ENCODE assay signal across 12 cellular contexts in genomic region chr15:92288755-92289154, GRCh38.
A peak's percentile ranks its signal among the peaks of the same experiment; 100 is the strongest.
DNase-seq lines count a peak whose midpoint lies in the region; ATAC-seq lines count a peak whose summit lies in the region.
"Had no signal": no experiment of that assay in that cellular context is flagged by ENCODE, and none has a peak within 500 bp of the region (broad histone marks: within the 10 kb centered on the region; RNA-seq: fewer than 3 reads in every experiment).

No MANE protein-coding gene starts in this region.

- ATAC-seq in GM18508 (IDR thresholded peaks at IDR 0.05; ENCODE audit: insufficient read depth, unreplicated experiment) (peak; percentile 85), GM19438 (IDR thresholded peaks at IDR 0.05; ENCODE audit: low read depth, unreplicated experiment) (peak; percentile 91), HG02763 (IDR thresholded peaks at IDR 0.05; ENCODE audit: unreplicated experiment) (peak; percentile 66), HG03521 (IDR thresholded peaks at IDR 0.05; ENCODE audit: unreplicated experiment) (peak; percentile 64)
- ATAC-seq: naive thymus-derived CD8-positive, alpha-beta T cell had no signal

- DNase-seq in iPS-NIHi11 (ENCODE audit: low spot score), result no peak
- DNase-seq in midbrain (lab: John Stamatoyannopoulos, UW), result no peak
- DNase-seq in NCI-H146 treated with DMSO at 0.1 percent for 48 hours (lab: John Stamatoyannopoulos, UW; ENCODE audit: unreplicated experiment), result no peak
- no peak for DNase-seq in C1 segment of cervical spinal cord (lab: John Stamatoyannopoulos, UW)
- DNase-seq: dermis blood vessel endothelial cell; foreskin melanocyte; naive thymus-derived CD8-positive, alpha-beta T cell; NCI-H1105 treated with DMSO at 0.1 percent for 48 hours had no signal
